Comparison of ENCODE assay signal across 8 cellular contexts in the genomic region with DNA sequence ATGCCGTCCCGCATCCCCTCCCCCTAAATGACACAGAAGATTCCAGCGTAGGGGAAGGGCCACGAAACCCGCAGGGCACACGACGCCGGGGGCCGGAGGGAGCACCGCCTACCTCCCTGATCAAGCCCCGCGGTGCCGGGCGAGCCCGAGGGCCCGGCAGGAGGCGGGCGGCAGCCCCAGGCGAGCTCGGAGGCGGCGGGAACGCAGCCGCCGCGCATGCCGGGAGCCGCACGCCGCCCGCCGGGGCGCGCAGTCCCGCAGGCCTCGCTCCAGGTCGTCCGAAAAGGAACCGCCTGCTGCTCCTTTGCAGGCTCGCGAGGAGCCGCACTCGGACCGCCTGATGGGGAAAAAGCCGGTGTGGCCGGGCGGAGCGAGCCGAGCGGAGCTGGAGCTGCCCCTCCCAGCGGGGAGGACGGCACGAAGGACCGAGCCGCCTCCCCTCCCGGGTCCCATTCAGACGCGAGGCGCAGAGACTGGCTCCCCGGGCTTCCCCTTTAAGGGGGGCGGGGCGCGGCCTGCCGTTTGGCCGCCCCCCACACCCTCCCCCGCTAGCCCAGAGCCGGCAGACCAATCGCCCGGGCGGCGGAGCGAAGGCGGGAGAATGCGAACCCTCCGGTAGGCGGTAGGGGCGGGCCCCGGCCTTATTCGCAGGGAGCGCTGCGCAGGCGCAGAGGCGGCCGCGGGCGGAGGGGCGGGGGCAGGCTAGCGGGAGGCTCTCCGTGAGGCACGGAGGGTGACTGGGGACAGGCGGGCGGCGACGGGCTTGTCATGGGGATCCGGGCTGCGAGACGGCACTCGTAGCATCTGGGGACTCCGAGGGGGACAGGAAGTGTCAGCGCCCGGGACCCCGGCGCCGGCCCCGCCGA.
DNase-seq lines count a peak whose midpoint lies in the region; ATAC-seq and TF ChIP-seq lines count a peak whose summit lies in the region.

No MANE protein-coding gene starts in this region.

- peaks cover 14% of the 10 kb centered on the region for H3K4me1 Mint-ChIP-seq in central memory CD8-positive, alpha-beta T cell

- TF ChIP-seq POLR2A in GM18951 (IDR thresholded peaks at IDR 0.05; ENCODE audit: extremely low read depth, insufficient read depth, insufficient read length): peak; percentile 78

- peak; percentile 89 for DNase-seq in AG09309 (ENCODE audit: low read depth)
- DNase-seq in NCI-H226: peak; percentile 91
- peak; percentile 98 to 100 (median 98) for DNase-seq in activated CD4-positive, CD25-positive, alpha-beta regulatory T cell (lab: John Stamatoyannopoulos, UW)
- DNase-seq in central memory CD8-positive, alpha-beta T cell (ENCODE audit: low spot score in 2 of 2): peak; percentile 98 to 99
- DNase-seq in islet precursor cell: peak; percentile 99
- DNase-seq in stimulated activated CD4-positive, alpha-beta T cell treated with anti-CD3 and anti-CD28 coated beads, Interleukin-12 subunit alpha, Interleukin-12 subunit beta, amount 100 ng/mL, for 48 hours (ENCODE audit: low read depth in 2 of 3, low spot score in 1 of 3): peak; percentile 95 to 99 (median 97)

- H3K9me3 Mint-ChIP-seq in central memory CD8-positive, alpha-beta T cell: no peaks in the 10 kb centered on the region

- H3K27me3 Mint-ChIP-seq in central memory CD8-positive, alpha-beta T cell: no peaks in the 10 kb centered on the region

- H3K36me3 Mint-ChIP-seq in central memory CD8-positive, alpha-beta T cell (ENCODE audit: insufficient read depth): peaks cover 10% of the 10 kb centered on the region

- in situ Hi-C loops in GM18951 (cut with MboI; ENCODE audit: low sequenced_read_pairs, unreplicated experiment): no loop called here

- H3K4me3 ChIP-seq in AG09309 (ENCODE audit: control insufficient read depth, low read depth, low read length): peak overlapping the region; percentile 83

- peak; percentile 74 for ATAC-seq in HG03196 (IDR thresholded peaks at IDR 0.05; ENCODE audit: unreplicated experiment)
- ATAC-seq in central memory CD8-positive, alpha-beta T cell (replicated peaks; ENCODE audit: extremely low read depth, poor library complexity, severe bottlenecking): peak; percentile 77

- H3K27ac Mint-ChIP-seq in central memory CD8-positive, alpha-beta T cell (ENCODE audit: low read depth): peak overlapping the region; percentile 89

- H3K4me3 Mint-ChIP-seq in central memory CD8-positive, alpha-beta T cell: peak overlapping the region; percentile 87

- peak; percentile 38 for TF ChIP-seq CTCF in AG09309 (IDR thresholded peaks at IDR 0.05; ENCODE audit: control insufficient read depth, insufficient read depth, low read depth, low read length, missing control alignments)

Comparison
In these comparisons a context has a peak if more than half of its experiments do, and no peak if none do; other contexts are left out.
1. Peak in every context shown above with its lines: DNase-seq, ATAC-seq and H3K4me3 ChIP-seq.